Comparison of ENCODE assay signal across 21 cellular contexts in the genomic region with DNA sequence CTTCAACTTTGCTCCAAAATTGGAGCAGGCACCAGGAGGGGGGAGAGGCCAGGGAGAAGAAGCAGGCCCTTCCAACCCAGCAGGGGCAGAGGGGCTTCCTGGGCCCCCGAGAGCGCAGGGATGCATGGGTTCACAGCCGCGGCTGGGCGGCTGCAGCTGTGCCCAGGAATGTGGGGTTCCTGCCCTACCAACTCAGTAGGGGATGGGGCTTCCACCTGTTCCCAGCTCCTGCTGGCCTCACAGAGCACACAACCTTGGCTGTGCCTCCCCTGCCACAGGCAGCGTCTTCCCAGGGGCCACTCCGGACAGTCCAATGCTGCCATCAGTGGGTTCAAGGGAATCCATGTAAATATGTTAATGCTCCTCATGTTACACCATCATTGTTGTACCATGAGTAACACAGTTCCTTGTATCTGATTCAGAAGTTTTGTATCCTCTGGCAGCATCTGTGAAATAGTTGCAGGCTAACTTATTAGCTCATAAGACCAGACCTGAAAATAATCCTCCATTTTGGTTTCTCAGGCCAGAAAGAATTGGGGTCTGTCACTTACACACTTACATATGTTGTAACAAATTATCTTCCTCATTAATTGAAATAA. TPM values are rescaled to one million over a fixed set of nuclear protein-coding genes. Genes with fewer than 3 reads are reported as not detected.
DNase-seq lines count a peak whose midpoint lies in the region; ATAC-seq and TF ChIP-seq lines count a peak whose summit lies in the region.
"Had no signal": no experiment of that assay in that cellular context is flagged by ENCODE, and none has a peak within 500 bp of the region (broad histone marks: within the 10 kb centered on the region; RNA-seq: fewer than 3 reads in every experiment).

No MANE protein-coding gene starts in this region.

- H2BK15ac ChIP-seq in mesenchymal stem cell (ENCODE audit: low read depth, poor library complexity, severe bottlenecking), result no peak overlapping the region

- DNase-seq in AG08396 (ENCODE audit: low spot score) (peak; percentile 85), M059J (ENCODE audit: low read depth) (peak; percentile 66), choroid plexus epithelial cell (ENCODE audit: low read depth) (peak; percentile 68), mesenchymal stem cell (no peak), GDM1 (lab: John Stamatoyannopoulos, UW) (no peak), DMS53 (lab: John Stamatoyannopoulos, UW) (no peak), ureter (ENCODE audit: low spot score) (no peak)
- DNase-seq: activated CD4-positive, alpha-beta T cell treated with anti-CD3 and anti-CD28 coated beads, Interleukin-2, amount 50 U/mL, for 4 hours; activated naive CD4-positive, alpha-beta T cell treated with anti-CD3 and anti-CD28 coated beads for 36 hours; activated T-cell treated with anti-CD3 and anti-CD28 coated beads for 4 hours; esophagus squamous epithelium; GF-D8; left colon; mucosa of descending colon; NCI-H1092 treated with DMSO at 0.1 percent for 48 hours; NCI-H774; nucleus accumbens; stimulated activated naive CD4-positive, alpha-beta T cell had no signal

- H3K4ac ChIP-seq in mesenchymal stem cell (ENCODE audit: low read depth in 1 of 2, low read length in 2 of 2), result no peak overlapping the region

- no peak overlapping the region for H2BK12ac ChIP-seq in mesenchymal stem cell (ENCODE audit: low read length in 2 of 2)

- H3K9ac ChIP-seq in mesenchymal stem cell (ENCODE audit: low read length), result peak overlapping the region; percentile 12

- H3K36me3 ChIP-seq in mesenchymal stem cell (ENCODE audit: control insufficient read depth in 1 of 2, insufficient read depth in 2 of 2, low read depth in 1 of 2, low read length in 2 of 2), result no peaks in the 10 kb centered on the region
- H3K36me3 ChIP-seq: esophagus squamous epithelium, right atrium auricular region, upper lobe of left lung had no signal

- H4K8ac ChIP-seq in mesenchymal stem cell (ENCODE audit: low read length), result no peak overlapping the region

- no peak overlapping the region for H2AK5ac ChIP-seq in mesenchymal stem cell (ENCODE audit: low read length, severe bottlenecking)

- no peak overlapping the region for H3K18ac ChIP-seq in mesenchymal stem cell (ENCODE audit: low read depth in 1 of 2, low read length in 2 of 2)

- H3K27ac ChIP-seq in mesenchymal stem cell (ENCODE audit: low read length, poor library complexity, severe bottlenecking), result no peak overlapping the region
- H3K27ac ChIP-seq: esophagus squamous epithelium, right atrium auricular region, upper lobe of left lung had no signal

- no peak overlapping the region for H2AFZ ChIP-seq in mesenchymal stem cell (ENCODE audit: low read depth, low read length)

- H3K4me3 ChIP-seq in choroid plexus epithelial cell (ENCODE audit: low read depth, low read length) (no peak overlapping the region), mesenchymal stem cell (ENCODE audit: insufficient read depth in 1 of 2, low read depth in 1 of 2, low read length in 2 of 2) (no peak overlapping the region)
- H3K4me3 ChIP-seq: esophagus squamous epithelium, mucosa of descending colon, right atrium auricular region, upper lobe of left lung had no signal

- over 99% methylated on average over 6 of the region's 7 CpGs for WGBS in mesenchymal stem cell

- no peak overlapping the region for H4K91ac ChIP-seq in mesenchymal stem cell (ENCODE audit: low read length)

- no peaks in the 10 kb centered on the region for H3K27me3 ChIP-seq in mesenchymal stem cell (ENCODE audit: control insufficient read depth in 1 of 2, insufficient read depth in 1 of 2, low read length in 2 of 2)
- H3K27me3 ChIP-seq: esophagus squamous epithelium, right atrium auricular region, upper lobe of left lung had no signal

- H2BK5ac ChIP-seq in mesenchymal stem cell (ENCODE audit: low read depth, low read length, poor library complexity, severe bottlenecking), result no peak overlapping the region

- H2BK120ac ChIP-seq in mesenchymal stem cell (ENCODE audit: low read depth, low read length), result no peak overlapping the region

- H3K9me3 ChIP-seq in mesenchymal stem cell (ENCODE audit: control insufficient read depth, low read length), result no peaks in the 10 kb centered on the region
- H3K9me3 ChIP-seq: esophagus squamous epithelium, mucosa of descending colon, right atrium auricular region, upper lobe of left lung had no signal

- TF ChIP-seq CTCF in choroid plexus epithelial cell (conservative IDR thresholded peaks at IDR 0.05; ENCODE audit: low read depth, low read length), result no peak

- H3K4me1 ChIP-seq in mesenchymal stem cell (ENCODE audit: control insufficient read depth, insufficient read depth, low read depth, low read length), result peaks cover 12% of the 10 kb centered on the region
- H3K4me1 ChIP-seq: esophagus squamous epithelium, right atrium auricular region, upper lobe of left lung had no signal

- no peak overlapping the region for H3K4me2 ChIP-seq in mesenchymal stem cell (ENCODE audit: low read length, poor library complexity, severe bottlenecking)

- H3K79me1 ChIP-seq in mesenchymal stem cell (replicated peaks; ENCODE audit: low read length, poor library complexity, severe bottlenecking), result no peaks in the 10 kb centered on the region

- no peak overlapping the region for H3K23ac ChIP-seq in mesenchymal stem cell (ENCODE audit: low read length in 2 of 2)

- H3K14ac ChIP-seq in mesenchymal stem cell (ENCODE audit: low read length in 2 of 2), result no peak overlapping the region

- no peak for ATAC-seq in GM19023 (IDR thresholded peaks at IDR 0.05; ENCODE audit: unreplicated experiment)
- ATAC-seq: left colon, mucosa of descending colon had no signal

RNA-seq across cellular contexts. Expression of gene SIAH2, which starts 12.1 kb away (rescaled TPM):
- 36.5 and 58.7 TPM in 2 replicates for total RNA-seq in M059J (2014; rRNA removed; shearing (Covaris generic))
- polyA plus RNA-seq in mesenchymal stem cell (2013, experiment 1 of 2), result 23.3 TPM
- polyA plus RNA-seq in mesenchymal stem cell (2013, experiment 2 of 2), result 22.9 TPM
- total RNA-seq in ureter, result 29.9 TPM

Comparison
In these comparisons a context has a peak if more than half of its experiments do, and no peak if none do; other contexts are left out.
1. DNase-seq: peak in AG08396 (single experiment), M059J (single experiment) and choroid plexus epithelial cell (single experiment); none in mesenchymal stem cell (single experiment), GDM1 (single experiment), DMS53 (single experiment) and ureter (single experiment).